In the genomic region with DNA sequence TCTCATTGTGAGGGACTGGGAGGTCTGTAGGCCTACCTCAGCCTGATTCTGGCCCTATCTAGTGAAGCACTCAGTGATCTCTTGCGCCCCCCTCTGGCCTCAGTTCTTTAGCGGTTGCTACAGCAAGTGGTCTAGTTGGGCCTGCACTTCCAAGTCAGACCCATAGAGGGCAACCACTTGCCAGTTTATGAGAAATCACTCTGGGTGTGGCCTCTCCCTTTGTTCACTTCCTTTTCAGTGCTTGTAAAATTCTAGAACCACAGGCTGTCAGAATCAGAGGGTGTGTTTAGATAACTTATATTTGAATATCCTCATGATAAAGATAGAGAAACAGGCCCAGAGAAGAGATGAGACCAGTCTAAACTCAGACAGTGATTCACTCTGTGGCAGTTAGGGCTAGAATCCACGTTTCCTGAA, we compare ENCODE assay signal across 8 cellular contexts.
DNase-seq lines count a peak whose midpoint lies in the region; ATAC-seq and TF ChIP-seq lines count a peak whose summit lies in the region.

No MANE protein-coding gene starts in this region.

- peak overlapping the region; percentile 25 for H3K27ac ChIP-seq in OCI-LY1 (ENCODE audit: low read depth, low read length, poor library complexity, severe bottlenecking)
- H3K27ac ChIP-seq in epithelial cell of prostate = peak overlapping the region; percentile 86
- H3K27ac ChIP-seq in muscle layer of colon (ENCODE audit: low read depth, low read length) = peak overlapping the region; percentile 32

- TF ChIP-seq CTCF in OCI-LY1 (IDR thresholded peaks at IDR 0.05; ENCODE audit: low read length) = peak; percentile 97

- H3K4me2 ChIP-seq in OCI-LY1 (ENCODE audit: low read length) = peak overlapping the region; percentile 47

- peak; percentile 67 for ATAC-seq in GM21381 (IDR thresholded peaks at IDR 0.05; ENCODE audit: unreplicated experiment)

- no peaks in the 10 kb centered on the region for H3K9me2 ChIP-seq in OCI-LY1 (ENCODE audit: low read depth, low read length)

- DNase-seq in COR-L47 (lab: John Stamatoyannopoulos, UW) (peak; percentile 79), HT1080 (ENCODE audit: low read depth) (peak; percentile 93), activated T-cell treated with anti-CD3 and anti-CD28 coated beads for 1 hour (ENCODE audit: low read depth) (peak; percentile 85), epithelial cell of prostate (ENCODE audit: low read depth, low spot score) (peak; percentile 72)
- DNase-seq in stimulated activated CD8-positive, alpha-beta memory T cell treated with anti-CD3 and anti-CD28 coated beads, Interleukin-4, amount 100 ng/mL, for 48 hours = peak; percentile 97

- H3K27me3 ChIP-seq in OCI-LY1 (ENCODE audit: insufficient read depth, low read length) (no peaks in the 10 kb centered on the region), muscle layer of colon (ENCODE audit: control insufficient read depth in 1 of 2, insufficient read depth in 2 of 2, low read length in 2 of 2) (peaks cover 0 to 8% of the 10 kb centered on the region in 2 donors)

- H2AFZ ChIP-seq in OCI-LY1 (ENCODE audit: low read length) = peak overlapping the region; percentile 92; the same call in 1 of the 2 replicates

- H4K20me1 ChIP-seq in OCI-LY1 (ENCODE audit: insufficient read depth, low read length) = no peaks in the 10 kb centered on the region

- H3K79me2 ChIP-seq in OCI-LY1 (ENCODE audit: insufficient read depth, low read length) = no peaks in the 10 kb centered on the region

- H3K9ac ChIP-seq in OCI-LY1 (ENCODE audit: low read length) (peak overlapping the region; percentile 41; the same call in 1 of the 2 replicates), muscle layer of colon (ENCODE audit: low read length) (no peak overlapping the region)

- no peak overlapping the region for H3K4me3 ChIP-seq in OCI-LY1 (ENCODE audit: low read depth, low read length, poor library complexity, severe bottlenecking)
- no peak overlapping the region for H3K4me3 ChIP-seq in muscle layer of colon (ENCODE audit: low read depth in 1 of 2, low read length in 2 of 2)

- H3K9me3 ChIP-seq in OCI-LY1 (ENCODE audit: low read length) (no peaks in the 10 kb centered on the region), muscle layer of colon (ENCODE audit: low read length) (no peaks in the 10 kb centered on the region)

- H3K36me3 ChIP-seq in OCI-LY1 (ENCODE audit: insufficient read depth, low read length) (no peaks in the 10 kb centered on the region), muscle layer of colon (ENCODE audit: insufficient read depth, low read length) (no peaks in the 10 kb centered on the region)

- H3F3A ChIP-seq in OCI-LY1 (ENCODE audit: insufficient read depth, low read length) = no peaks in the 10 kb centered on the region

- H3K4me1 ChIP-seq in OCI-LY1 (ENCODE audit: insufficient read depth, low read length, severe bottlenecking) (peaks cover 8% of the 10 kb centered on the region), muscle layer of colon (ENCODE audit: insufficient read depth, low read length) (peaks cover 14% of the 10 kb centered on the region)

Comparison
In these comparisons a context has a peak if more than half of its experiments do, and no peak if none do; other contexts are left out.
1. H3K27ac ChIP-seq: peak in every context shown above with its lines; median percentile 86 in epithelial cell of prostate; 32 in muscle layer of colon; 25 in OCI-LY1.